29 cellular contexts compared by ENCODE assay signal in genomic region chr2:235398321-235398720, GRCh38.
"Had no signal": no experiment of that assay in that cellular context is flagged by ENCODE, and none has a peak within 500 bp of the region (broad histone marks: within the 10 kb centered on the region; RNA-seq: fewer than 3 reads in every experiment).

No MANE protein-coding gene starts in this region.

- DNase-seq: activated CD4-positive, alpha-beta memory T cell treated with anti-CD3 and anti-CD28 coated beads, Interleukin-2, amount 10 ng/mL, durations not matched to agents 7 days and 5 days; activated CD4-positive, alpha-beta T cell treated with anti-CD3 and anti-CD28 coated beads for 1 hour; activated CD4-positive, alpha-beta T cell treated with anti-CD3 and anti-CD28 coated beads for 4 hours; activated CD4-positive, alpha-beta T cell treated with anti-CD3 and anti-CD28 coated beads, Interleukin-2, amount 10 ng/mL, durations not matched to agents 7 days and 5 days; activated CD4-positive, alpha-beta T cell treated with anti-CD3 and anti-CD28 coated beads, Interleukin-2, amount 50 U/mL, for 4 hours; activated CD8-positive, alpha-beta memory T cell treated with anti-CD3 and anti-CD28 coated beads, Interleukin-2, amount 50 U/mL, for 48 hours; activated gamma-delta T cell; activated naive CD4-positive, alpha-beta T cell; activated naive CD4-positive, alpha-beta T cell treated with anti-CD3 and anti-CD28 coated beads, Interleukin-2, amount 10 ng/mL, durations not matched to agents 7 days and 5 days; activated naive CD8-positive, alpha-beta T cell treated with anti-CD3 and anti-CD28 coated beads, Interleukin-2, amount 10 ng/mL, durations not matched to agents 7 days and 5 days; activated T-cell treated with anti-CD3 and anti-CD28 coated beads for 4 hours; activated T-cell treated with anti-CD3 and anti-CD28 coated beads, Interleukin-2, amount 50 U/mL, for 24 hours; activated T-cell treated with anti-CD3 and anti-CD28 coated beads, Interleukin-2, amount 50 U/mL, for 72 hours; amniotic stem cell; anterior cingulate cortex; brain microvascular endothelial cell; central memory CD4-positive, alpha-beta T cell; cortex of kidney; dermis blood vessel endothelial cell; effector CD4-positive, alpha-beta T cell; effector memory CD8-positive, alpha-beta T cell; gastrocnemius medialis; glutamatergic neuron; heart left ventricle; SW 1271; T-cell; T1000 had no signal

- H3K4me1 ChIP-seq: foreskin keratinocyte, gastrocnemius medialis, heart left ventricle had no signal

- H3K4me3 ChIP-seq: cardiac muscle cell, gastrocnemius medialis, heart left ventricle had no signal

- H3K36me3 ChIP-seq: brain microvascular endothelial cell, cardiac muscle cell, gastrocnemius medialis, heart left ventricle had no signal

- H3K27me3 ChIP-seq: brain microvascular endothelial cell, cardiac muscle cell, gastrocnemius medialis had no signal

- H3K9me3 ChIP-seq: gastrocnemius medialis, heart left ventricle had no signal
